30 cellular contexts compared by ENCODE assay signal in genomic region chr2:189465076-189465475, GRCh38. TPM values are rescaled to one million over a fixed set of nuclear protein-coding genes. Genes with fewer than 3 reads are reported as not detected.
DNase-seq lines count a peak whose midpoint lies in the region; ATAC-seq and TF ChIP-seq lines count a peak whose summit lies in the region.
"Had no signal": no experiment of that assay in that cellular context is flagged by ENCODE, and none has a peak within 500 bp of the region (broad histone marks: within the 10 kb centered on the region; RNA-seq: fewer than 3 reads in every experiment).

No MANE protein-coding gene starts in this region.

- intact Hi-C loops in vagina (cut with DNase I), result no loop called here

- H3K4me3 Mint-ChIP-seq in activated T-cell treated with anti-CD3 and anti-CD28 coated beads, Interleukin-2, amount 50 U/mL, for 72 hours, result no peak overlapping the region
- no peak overlapping the region for H3K4me3 Mint-ChIP-seq in activated T-cell treated with anti-CD3 and anti-CD28 coated beads, Interleukin-2, amount 50 U/mL, for 4 hours
- H3K4me3 Mint-ChIP-seq: CD4-positive, alpha-beta memory T cell; immature natural killer cell; naive thymus-derived CD4-positive, alpha-beta T cell; T-helper 1 cell treated with Interleukin-12 subunit alpha and Interleukin-12 subunit beta and Interleukin-4 antibody, amounts not matched to agents 30 μg/mL and 1 μg/mL, for 36 hours had no signal

- H3K36me3 ChIP-seq in SK-N-MC (ENCODE audit: insufficient read depth, low read length), result peaks cover 95% of the 10 kb centered on the region
- peaks cover 0 to 81% of the 10 kb centered on the region in 2 donors for H3K36me3 ChIP-seq in vagina

- no peak for TF ChIP-seq CTCF in vagina (IDR thresholded peaks at IDR 0.05)

- no peak overlapping the region for H3K9ac ChIP-seq in SK-N-MC (ENCODE audit: insufficient read length)
- H3K9ac ChIP-seq: KMS-11 had no signal

- DNase-seq in activated T-cell treated with anti-CD3 and anti-CD28 coated beads, Interleukin-2, amount 50 U/mL, for 72 hours, result no peak
- no peak for DNase-seq in activated T-cell treated with anti-CD3 and anti-CD28 coated beads, Interleukin-2, amount 50 U/mL, for 4 hours
- DNase-seq in SK-N-MC (ENCODE audit: low read depth, low spot score) (no peak), ecto neural progenitor cell (ENCODE audit: low spot score) (no peak), vagina (ENCODE audit: extremely low spot score in 2 of 2) (no peak), GDM1 (lab: John Stamatoyannopoulos, UW) (no peak)
- no peak for DNase-seq in NK-92 treated with Interleukin-12 subunit alpha and Interleukin-12 subunit beta, amount 100 ng/mL, for 24 hours (lab: John Stamatoyannopoulos, UW)
- DNase-seq: 8988T; activated CD4-positive, alpha-beta T cell treated with anti-CD3 and anti-CD28 coated beads for 1 hour; activated naive CD4-positive, alpha-beta T cell treated with Interleukin-2 at 50 U/mL for 16 hours; amygdala; CD4-positive, alpha-beta memory T cell; GF-D8; hippocampal formation; immature natural killer cell; mesendoderm; MV-4-11; naive thymus-derived CD4-positive, alpha-beta T cell; NCI-H1694; NCI-H2171 treated with DMSO at 0.1 percent for 48 hours; NCI-H526; occipital lobe; RPMI8226; stimulated activated CD8-positive, alpha-beta memory T cell treated with anti-CD3 and anti-CD28 coated beads, Interleukin-4, amount 100 ng/mL, for 48 hours; trophoblast cell had no signal

- H3K27ac Mint-ChIP-seq in activated T-cell treated with anti-CD3 and anti-CD28 coated beads, Interleukin-2, amount 50 U/mL, for 72 hours, result peak overlapping the region; percentile 65
- H3K27ac Mint-ChIP-seq: immature natural killer cell; T-helper 1 cell treated with Interleukin-12 subunit alpha and Interleukin-12 subunit beta and Interleukin-4 antibody, amounts not matched to agents 30 μg/mL and 1 μg/mL, for 36 hours had no signal

- H3K9me3 ChIP-seq in SK-N-MC (ENCODE audit: low read depth, low read length) (no peaks in the 10 kb centered on the region), vagina (no peaks in the 10 kb centered on the region)
- H3K9me3 ChIP-seq: esophagus muscularis mucosa had no signal

- peaks cover 2 to 41% of the 10 kb centered on the region in 2 donors for H3K36me3 Mint-ChIP-seq in activated T-cell treated with anti-CD3 and anti-CD28 coated beads, Interleukin-2, amount 50 U/mL, for 72 hours (ENCODE audit: insufficient read depth in 2 of 2)
- H3K36me3 Mint-ChIP-seq in activated T-cell treated with anti-CD3 and anti-CD28 coated beads, Interleukin-2, amount 50 U/mL, for 4 hours (ENCODE audit: insufficient read depth), result peaks cover 48% of the 10 kb centered on the region

- no peak for ATAC-seq in activated T-cell treated with anti-CD3 and anti-CD28 coated beads, Interleukin-2, amount 50 U/mL, for 72 hours (replicated peaks in 1 of 2)
- ATAC-seq in activated T-cell treated with anti-CD3 and anti-CD28 coated beads, Interleukin-2, amount 50 U/mL, for 4 hours, result no peak
- peak; percentile 34 for ATAC-seq in HG02885 (IDR thresholded peaks at IDR 0.05; ENCODE audit: poor library complexity, unreplicated experiment)
- ATAC-seq: naive thymus-derived CD4-positive, alpha-beta T cell had no signal

- H3K4me3 ChIP-seq in SK-N-MC (no peak overlapping the region), vagina (no peak overlapping the region)
- H3K4me3 ChIP-seq: coronary artery, esophagus muscularis mucosa had no signal

- TF ChIP-seq POLR2A in vagina (IDR thresholded peaks at IDR 0.05), result no peak

- no peaks in the 10 kb centered on the region for H3K9me3 Mint-ChIP-seq in activated T-cell treated with anti-CD3 and anti-CD28 coated beads, Interleukin-2, amount 50 U/mL, for 72 hours
- H3K9me3 Mint-ChIP-seq in activated T-cell treated with anti-CD3 and anti-CD28 coated beads, Interleukin-2, amount 50 U/mL, for 4 hours, result no peaks in the 10 kb centered on the region
- H3K9me3 Mint-ChIP-seq: CD4-positive, alpha-beta memory T cell; immature natural killer cell; naive thymus-derived CD4-positive, alpha-beta T cell; T-helper 1 cell treated with Interleukin-12 subunit alpha and Interleukin-12 subunit beta and Interleukin-4 antibody, amounts not matched to agents 30 μg/mL and 1 μg/mL, for 36 hours had no signal

- no peaks in the 10 kb centered on the region for H3K27me3 ChIP-seq in vagina
- H3K27me3 ChIP-seq: esophagus muscularis mucosa had no signal

- H3K4me1 ChIP-seq in vagina, result no peaks in the 10 kb centered on the region
- H3K4me1 ChIP-seq: esophagus muscularis mucosa had no signal

- H3K27ac ChIP-seq in SK-N-MC (peak overlapping the region; percentile 1; the same call in 1 of the 2 replicates), vagina (no peak overlapping the region)
- H3K27ac ChIP-seq: coronary artery, esophagus muscularis mucosa, KMS-11 had no signal

- H3K27me3 Mint-ChIP-seq in activated T-cell treated with anti-CD3 and anti-CD28 coated beads, Interleukin-2, amount 50 U/mL, for 72 hours (ENCODE audit: low read depth), result no peaks in the 10 kb centered on the region
- no peaks in the 10 kb centered on the region for H3K27me3 Mint-ChIP-seq in activated T-cell treated with anti-CD3 and anti-CD28 coated beads, Interleukin-2, amount 50 U/mL, for 4 hours (ENCODE audit: low read depth)
- H3K27me3 Mint-ChIP-seq: CD4-positive, alpha-beta memory T cell; naive thymus-derived CD4-positive, alpha-beta T cell had no signal

- no peaks in the 10 kb centered on the region for H3K4me1 Mint-ChIP-seq in activated T-cell treated with anti-CD3 and anti-CD28 coated beads, Interleukin-2, amount 50 U/mL, for 72 hours (ENCODE audit: low read depth)
- H3K4me1 Mint-ChIP-seq in activated T-cell treated with anti-CD3 and anti-CD28 coated beads, Interleukin-2, amount 50 U/mL, for 4 hours (ENCODE audit: low read depth), result no peaks in the 10 kb centered on the region
- H3K4me1 Mint-ChIP-seq: CD4-positive, alpha-beta memory T cell; immature natural killer cell had no signal

RNA-seq across cellular contexts. Expression of gene WDR75, which starts 23.8 kb away (rescaled TPM):
- 10 to 100 TPM; 59.1 to 75.1 TPM for total RNA-seq in activated T-cell treated with anti-CD3 and anti-CD28 coated beads, Interleukin-2, amount 50 U/mL, for 72 hours
- 100 to 1,000 TPM; 150 to 177 (median 160) TPM for total RNA-seq in activated T-cell treated with anti-CD3 and anti-CD28 coated beads, Interleukin-2, amount 50 U/mL, for 4 hours
- 30.7 TPM for total RNA-seq in vagina
